Comparison of ENCODE assay signal across 11 cellular contexts in the genomic region with DNA sequence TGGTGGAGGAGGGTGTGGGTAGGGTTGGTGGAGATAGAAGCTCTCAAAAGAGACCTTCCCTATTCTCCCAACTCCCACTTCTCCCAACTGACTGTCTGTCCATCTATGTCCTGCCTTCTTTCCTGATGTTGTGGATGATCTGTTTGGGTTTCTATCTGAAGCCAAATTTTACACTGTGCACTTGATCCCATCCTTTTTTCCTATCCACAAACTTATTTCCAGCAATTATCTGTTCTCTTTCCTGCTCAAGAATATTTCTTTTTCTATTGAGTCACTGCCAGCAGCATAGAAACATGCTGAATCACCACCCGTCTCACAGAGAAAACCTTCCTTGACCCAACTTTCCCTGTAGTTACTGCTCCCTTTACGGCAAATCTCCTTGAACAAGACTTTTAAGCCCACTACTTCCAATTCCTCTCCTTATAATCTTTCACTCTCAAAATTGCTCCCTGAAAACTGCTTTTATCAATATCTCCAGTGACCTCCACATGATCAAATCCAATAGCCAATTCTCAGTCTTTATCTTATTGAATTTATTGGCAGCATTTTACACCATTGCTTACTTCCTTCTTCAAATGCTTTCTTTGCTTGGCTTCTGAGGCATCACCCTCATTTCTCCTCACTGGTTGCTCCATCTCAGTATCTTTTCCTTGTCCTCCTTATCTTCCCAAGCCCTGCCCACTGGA.
DNase-seq lines count a peak whose midpoint lies in the region; ATAC-seq and TF ChIP-seq lines count a peak whose summit lies in the region.
"Had no signal": no experiment of that assay in that cellular context is flagged by ENCODE, and none has a peak within 500 bp of the region (broad histone marks: within the 10 kb centered on the region; RNA-seq: fewer than 3 reads in every experiment).

No MANE protein-coding gene starts in this region.

- peak overlapping the region; percentile 81 for H3K27ac ChIP-seq in PC-9

- peak overlapping the region; percentile 19; the same call in 1 of the 2 replicates for H3K4me3 ChIP-seq in PC-9

- no peak for TF ChIP-seq CTCF in PC-9 (conservative IDR thresholded peaks at IDR 0.05)

- peaks cover 4% of the 10 kb centered on the region for H3K27me3 Mint-ChIP-seq in activated T-cell treated with anti-CD3 and anti-CD28 coated beads, Interleukin-2, amount 50 U/mL, for 72 hours (ENCODE audit: low read depth)

- H3K27ac Mint-ChIP-seq in activated T-cell treated with anti-CD3 and anti-CD28 coated beads, Interleukin-2, amount 50 U/mL, for 72 hours: no peak overlapping the region

- ATAC-seq in activated T-cell treated with anti-CD3 and anti-CD28 coated beads, Interleukin-2, amount 50 U/mL, for 72 hours (replicated peaks in 1 of 2): no peak
- no peak for ATAC-seq in HG03280 (IDR thresholded peaks at IDR 0.05; ENCODE audit: unreplicated experiment)

- H3K36me3 ChIP-seq in PC-9 (ENCODE audit: low read depth): no peaks in the 10 kb centered on the region

- H3K9me2 ChIP-seq in PC-9 (ENCODE audit: insufficient read depth): no peaks in the 10 kb centered on the region

- DNase-seq in AG20443 (ENCODE audit: low spot score): peak; percentile 78
- DNase-seq in PC-9: peak; percentile 43 to 76
- DNase-seq in dedifferentiated amniotic fluid mesenchymal stem cell (ENCODE audit: extremely low spot score): peak; percentile 88
- peak; percentile 83 for DNase-seq in myocyte (ENCODE audit: low read depth)
- DNase-seq in activated T-cell treated with anti-CD3 and anti-CD28 coated beads, Interleukin-2, amount 50 U/mL, for 72 hours: no peak
- DNase-seq in inferior parietal cortex (ENCODE audit: extremely low spot score): no peak
- DNase-seq in activated gamma-delta T cell treated with Interleukin-2 at 50 U/mL for 16 hours: no peak
- DNase-seq: activated naive CD4-positive, alpha-beta T cell; DMS 273 treated with DMSO at 0.1 percent for 48 hours; NCI-H510A treated with DMSO at 0.1 percent for 48 hours had no signal

- no peak overlapping the region for H3K4me3 Mint-ChIP-seq in activated T-cell treated with anti-CD3 and anti-CD28 coated beads, Interleukin-2, amount 50 U/mL, for 72 hours

- H3F3A ChIP-seq in PC-9 (ENCODE audit: insufficient read depth, low read depth): peaks cover 21% of the 10 kb centered on the region

- no peaks in the 10 kb centered on the region; the same call in 1 of the 2 replicates for H3K9me3 ChIP-seq in PC-9 (ENCODE audit: insufficient read depth, low read depth)

- peaks cover 27% of the 10 kb centered on the region for H3K4me1 ChIP-seq in PC-9 (replicated peaks; ENCODE audit: insufficient read depth)

- no peaks in the 10 kb centered on the region for H3K36me3 Mint-ChIP-seq in activated T-cell treated with anti-CD3 and anti-CD28 coated beads, Interleukin-2, amount 50 U/mL, for 72 hours (ENCODE audit: insufficient read depth in 2 of 2)

- H2AFZ ChIP-seq in PC-9: peak overlapping the region; percentile 70

- TSS peak; percentile 88 for BruUV-seq in PC-9 (replicated peaks; lab: Mats Ljungman, UMichigan)

- peak overlapping the region; percentile 68 for H3K4me2 ChIP-seq in PC-9

- H3K27me3 ChIP-seq in PC-9 (ENCODE audit: insufficient read depth, low read depth): no peaks in the 10 kb centered on the region

- H3K9me3 Mint-ChIP-seq in activated T-cell treated with anti-CD3 and anti-CD28 coated beads, Interleukin-2, amount 50 U/mL, for 72 hours: no peaks in the 10 kb centered on the region

- no peaks in the 10 kb centered on the region for H3K79me2 ChIP-seq in PC-9 (ENCODE audit: low read depth)

- no peaks in the 10 kb centered on the region for H4K20me1 ChIP-seq in PC-9 (ENCODE audit: insufficient read depth)

- intact Hi-C loops in PC-9 (cut with micrococcal nuclease; ENCODE audit: unreplicated experiment): loop anchor here (1.0 to 2.0 kb wide), 4 partner anchors 15 to 82 kb away; no protein-coding TSS in a partner anchor

- CTCF ChIA-PET in PC-9 (lab: Charles Lee): interaction anchor here (0.7 kb wide), 1 partner anchor 10 kb away, joined by 3 read pairs; no protein-coding TSS in a partner anchor

- POLR2A ChIA-PET in PC-9 (lab: Charles Lee; ENCODE audit: unreplicated experiment): interaction anchor here (0.6 kb wide), 2 partner anchors 37 to 57 kb away, joined by 5 to 22 read pairs; no protein-coding TSS in a partner anchor

- no peaks in the 10 kb centered on the region for H3K4me1 Mint-ChIP-seq in activated T-cell treated with anti-CD3 and anti-CD28 coated beads, Interleukin-2, amount 50 U/mL, for 72 hours (ENCODE audit: low read depth)

Comparison
In these comparisons a context has a peak if more than half of its experiments do, and no peak if none do; other contexts are left out.
1. DNase-seq: peak in AG20443 (single experiment), PC-9 (2 of 2), dedifferentiated amniotic fluid mesenchymal stem cell (single experiment) and myocyte (single experiment); none in activated T-cell treated with anti-CD3 and anti-CD28 coated beads, Interleukin-2, amount 50 U/mL, for 72 hours (0 of 2), inferior parietal cortex (single experiment) and activated gamma-delta T cell treated with Interleukin-2 at 50 U/mL for 16 hours (single experiment).